ENCODE assay signal across 21 cellular contexts in genomic region chr5:107769531-107769930, GRCh38.
"Had no signal": no experiment of that assay in that cellular context is flagged by ENCODE, and none has a peak within 500 bp of the region (broad histone marks: within the 10 kb centered on the region; RNA-seq: fewer than 3 reads in every experiment).

No MANE protein-coding gene starts in this region.

- DNase-seq: cerebellar nuclear complex; effector memory CD8-positive, alpha-beta T cell; esophagus squamous epithelium; foreskin fibroblast; immature natural killer cell; left ventricle myocardium inferior; lower lobe of right lung; naive B cell; retina; stimulated activated CD4-positive, alpha-beta T cell treated with anti-CD3 and anti-CD28 coated beads, Interleukin-2, amount 100 ng/mL, for 24 hours; stimulated activated CD4-positive, alpha-beta T cell treated with anti-CD3 and anti-CD28 coated beads, Interleukin-4, amount 100 ng/mL, for 4 hours; stimulated activated naive B cell treated with anti-CD40 and anti-IgM and Interleukin-4, amounts not matched to agents 10 μg/mL and 1 μg/mL and 100 μg/mL, for 72 hours; stomach; substantia nigra had no signal

- H3K4me1 ChIP-seq: esophagus squamous epithelium, gastroesophageal sphincter, lower lobe of right lung, parathyroid adenoma, prostate gland had no signal

- H3K9me3 Mint-ChIP-seq: dendritic cell treated with granulocyte-macrophage colony-stimulating factor and Interleukin-4, amounts not matched to agents 40 ng/mL and 50 ng/mL, for 4 days; effector memory CD8-positive, alpha-beta T cell; immature natural killer cell; memory B cell; naive B cell; stimulated activated naive B cell treated with anti-CD40 and anti-IgM and Interleukin-4, amounts not matched to agents 10 μg/mL and 1 μg/mL and 100 μg/mL, for 72 hours had no signal

- H3K36me3 ChIP-seq: esophagus squamous epithelium, gastroesophageal sphincter, left ventricle myocardium inferior, lower lobe of right lung, prostate gland, stomach, thoracic aorta had no signal

- H3K27me3 ChIP-seq: gastroesophageal sphincter, stomach had no signal

- H3K36me3 Mint-ChIP-seq: immature natural killer cell; memory B cell; naive B cell; stimulated activated naive B cell treated with anti-CD40 and anti-IgM and Interleukin-4, amounts not matched to agents 10 μg/mL and 1 μg/mL and 100 μg/mL, for 72 hours had no signal

- ATAC-seq: effector memory CD8-positive, alpha-beta T cell; gastroesophageal sphincter; lower lobe of right lung; sciatic nerve; stimulated activated naive B cell treated with anti-CD40 and anti-IgM and Interleukin-4, amounts not matched to agents 10 μg/mL and 1 μg/mL and 100 μg/mL, for 72 hours had no signal

- H3K4me3 ChIP-seq: esophagus squamous epithelium, gastroesophageal sphincter, left ventricle myocardium inferior, lower lobe of right lung, prostate gland, stomach, thoracic aorta had no signal

- H3K27ac ChIP-seq: esophagus squamous epithelium, gastroesophageal sphincter, left ventricle myocardium inferior, lower lobe of right lung, parathyroid adenoma, prostate gland, stomach, thoracic aorta had no signal

- H3K4me1 Mint-ChIP-seq: immature natural killer cell; memory B cell; naive B cell; stimulated activated naive B cell treated with anti-CD40 and anti-IgM and Interleukin-4, amounts not matched to agents 10 μg/mL and 1 μg/mL and 100 μg/mL, for 72 hours had no signal

- H3K4me3 Mint-ChIP-seq: dendritic cell treated with granulocyte-macrophage colony-stimulating factor and Interleukin-4, amounts not matched to agents 40 ng/mL and 50 ng/mL, for 4 days; effector memory CD8-positive, alpha-beta T cell; immature natural killer cell; memory B cell; naive B cell; stimulated activated naive B cell treated with anti-CD40 and anti-IgM and Interleukin-4, amounts not matched to agents 10 μg/mL and 1 μg/mL and 100 μg/mL, for 72 hours had no signal

- H3K9me3 ChIP-seq: esophagus squamous epithelium, gastroesophageal sphincter, left ventricle myocardium inferior, lower lobe of right lung, prostate gland, stomach, thoracic aorta had no signal

- H3K27me3 Mint-ChIP-seq: dendritic cell treated with granulocyte-macrophage colony-stimulating factor and Interleukin-4, amounts not matched to agents 40 ng/mL and 50 ng/mL, for 4 days; stimulated activated naive B cell treated with anti-CD40 and anti-IgM and Interleukin-4, amounts not matched to agents 10 μg/mL and 1 μg/mL and 100 μg/mL, for 72 hours had no signal

- H3K27ac Mint-ChIP-seq: dendritic cell treated with granulocyte-macrophage colony-stimulating factor and Interleukin-4, amounts not matched to agents 40 ng/mL and 50 ng/mL, for 4 days; effector memory CD8-positive, alpha-beta T cell; immature natural killer cell; memory B cell; naive B cell; stimulated activated naive B cell treated with anti-CD40 and anti-IgM and Interleukin-4, amounts not matched to agents 10 μg/mL and 1 μg/mL and 100 μg/mL, for 72 hours had no signal
